Comparison of ENCODE assay signal across 1 cellular context in the genomic region with DNA sequence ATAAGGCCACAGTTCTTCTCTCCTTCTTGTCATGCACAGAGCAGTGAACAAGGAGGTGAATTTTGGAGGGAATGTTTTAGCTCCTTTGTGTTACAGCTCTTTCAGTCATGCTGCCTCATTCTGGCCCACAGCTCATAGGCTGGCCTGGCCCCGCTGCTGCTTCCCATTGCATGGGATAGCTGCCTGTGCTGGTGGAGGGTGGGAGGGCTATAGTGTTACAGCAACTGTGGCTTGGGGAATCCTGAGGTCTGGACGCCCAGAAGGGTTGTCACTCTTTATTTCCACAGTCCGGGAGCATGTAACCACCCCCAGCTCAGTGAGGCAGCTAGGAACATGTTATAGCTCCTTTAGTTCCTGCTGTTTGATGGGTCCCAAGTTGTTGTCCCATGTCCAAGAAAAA.
TF ChIP-seq lines count a peak whose summit lies in the region.

No MANE protein-coding gene starts in this region.

TF ChIP-seq in GM23338, 12 proteins besides CTCF, POLR2A, EP300 and RAD21 (continued from another document):
- TF ChIP-seq, protein P1, sequence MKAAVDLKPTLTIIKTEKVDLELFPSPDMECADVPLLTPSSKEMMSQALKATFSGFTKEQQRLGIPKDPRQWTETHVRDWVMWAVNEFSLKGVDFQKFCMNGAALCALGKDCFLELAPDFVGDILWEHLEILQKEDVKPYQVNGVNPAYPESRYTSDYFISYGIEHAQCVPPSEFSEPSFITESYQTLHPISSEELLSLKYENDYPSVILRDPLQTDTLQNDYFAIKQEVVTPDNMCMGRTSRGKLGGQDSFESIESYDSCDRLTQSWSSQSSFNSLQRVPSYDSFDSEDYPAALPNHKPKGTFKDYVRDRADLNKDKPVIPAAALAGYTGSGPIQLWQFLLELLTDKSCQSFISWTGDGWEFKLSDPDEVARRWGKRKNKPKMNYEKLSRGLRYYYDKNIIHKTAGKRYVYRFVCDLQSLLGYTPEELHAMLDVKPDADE (IDR thresholded peaks at IDR 0.05), result no peak
- no peak for TF ChIP-seq NANOG (IDR thresholded peaks at IDR 0.05; ENCODE audit: borderline replicate concordance)
- TF ChIP-seq CREB1 (CRISPR knock-in tag; IDR thresholded peaks at IDR 0.05; ENCODE audit: low read depth), result no peak
- no peak for TF ChIP-seq ZNF114 (CRISPR knock-in tag; IDR thresholded peaks at IDR 0.05)
- TF ChIP-seq, protein P2, sequence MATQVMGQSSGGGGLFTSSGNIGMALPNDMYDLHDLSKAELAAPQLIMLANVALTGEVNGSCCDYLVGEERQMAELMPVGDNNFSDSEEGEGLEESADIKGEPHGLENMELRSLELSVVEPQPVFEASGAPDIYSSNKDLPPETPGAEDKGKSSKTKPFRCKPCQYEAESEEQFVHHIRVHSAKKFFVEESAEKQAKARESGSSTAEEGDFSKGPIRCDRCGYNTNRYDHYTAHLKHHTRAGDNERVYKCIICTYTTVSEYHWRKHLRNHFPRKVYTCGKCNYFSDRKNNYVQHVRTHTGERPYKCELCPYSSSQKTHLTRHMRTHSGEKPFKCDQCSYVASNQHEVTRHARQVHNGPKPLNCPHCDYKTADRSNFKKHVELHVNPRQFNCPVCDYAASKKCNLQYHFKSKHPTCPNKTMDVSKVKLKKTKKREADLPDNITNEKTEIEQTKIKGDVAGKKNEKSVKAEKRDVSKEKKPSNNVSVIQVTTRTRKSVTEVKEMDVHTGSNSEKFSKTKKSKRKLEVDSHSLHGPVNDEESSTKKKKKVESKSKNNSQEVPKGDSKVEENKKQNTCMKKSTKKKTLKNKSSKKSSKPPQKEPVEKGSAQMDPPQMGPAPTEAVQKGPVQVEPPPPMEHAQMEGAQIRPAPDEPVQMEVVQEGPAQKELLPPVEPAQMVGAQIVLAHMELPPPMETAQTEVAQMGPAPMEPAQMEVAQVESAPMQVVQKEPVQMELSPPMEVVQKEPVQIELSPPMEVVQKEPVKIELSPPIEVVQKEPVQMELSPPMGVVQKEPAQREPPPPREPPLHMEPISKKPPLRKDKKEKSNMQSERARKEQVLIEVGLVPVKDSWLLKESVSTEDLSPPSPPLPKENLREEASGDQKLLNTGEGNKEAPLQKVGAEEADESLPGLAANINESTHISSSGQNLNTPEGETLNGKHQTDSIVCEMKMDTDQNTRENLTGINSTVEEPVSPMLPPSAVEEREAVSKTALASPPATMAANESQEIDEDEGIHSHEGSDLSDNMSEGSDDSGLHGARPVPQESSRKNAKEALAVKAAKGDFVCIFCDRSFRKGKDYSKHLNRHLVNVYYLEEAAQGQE (IDR thresholded peaks at IDR 0.05; ENCODE audit: unreplicated experiment), result no peak
- TF ChIP-seq STAT1 (IDR thresholded peaks at IDR 0.05; ENCODE audit: unreplicated experiment), result no peak
- no peak for TF ChIP-seq JUNB (IDR thresholded peaks at IDR 0.05; ENCODE audit: unreplicated experiment)
- TF ChIP-seq EZH2 (IDR thresholded peaks at IDR 0.05; ENCODE audit: low read depth, unreplicated experiment), result no peak
- TF ChIP-seq POLR2AphosphoS5 (IDR thresholded peaks at IDR 0.05; ENCODE audit: low read depth), result no peak
